In genomic region chr9:36637491-36638270, GRCh38 we compare ENCODE assay signal across 13 cellular contexts.
DNase-seq lines count a peak whose midpoint lies in the region; ATAC-seq and TF ChIP-seq lines count a peak whose summit lies in the region.
"Had no signal": no experiment of that assay in that cellular context is flagged by ENCODE, and none has a peak within 500 bp of the region (broad histone marks: within the 10 kb centered on the region; RNA-seq: fewer than 3 reads in every experiment).

No MANE protein-coding gene starts in this region.

- no peaks in the 10 kb centered on the region for H3K36me3 ChIP-seq in effector memory CD4-positive, alpha-beta T cell (ENCODE audit: control insufficient read depth, insufficient read depth, low read length)
- H3K36me3 ChIP-seq in psoas muscle (ENCODE audit: insufficient read depth in 1 of 2, low read depth in 1 of 2): no peaks in the 10 kb centered on the region

- peak; percentile 47 for TF ChIP-seq CTCF in GM10266 (IDR thresholded peaks at IDR 0.05; ENCODE audit: control insufficient read depth, insufficient read depth, low read depth, missing control alignments)
- TF ChIP-seq CTCF in LNCaP clone FGC (IDR thresholded peaks at IDR 0.05; ENCODE audit: control insufficient read depth, extremely low read depth, insufficient read depth): 0 out of 2 replicates have a peak, but pooled peaks have one; percentile 6
- peak; percentile 4 for TF ChIP-seq CTCF in astrocyte of the spinal cord (IDR thresholded peaks at IDR 0.05; ENCODE audit: low read depth, low read length)
- TF ChIP-seq CTCF in psoas muscle (IDR thresholded peaks at IDR 0.05): no peak

- no peak overlapping the region for H3K4me3 ChIP-seq in LNCaP clone FGC (ENCODE audit: low read depth, low read length)
- H3K4me3 ChIP-seq in astrocyte of the spinal cord (ENCODE audit: low read depth, low read length): no peak overlapping the region
- no peak overlapping the region for H3K4me3 ChIP-seq in effector memory CD4-positive, alpha-beta T cell (ENCODE audit: insufficient read depth, low read depth, low read length, poor library complexity, severe bottlenecking)
- H3K4me3 ChIP-seq in psoas muscle: no peak overlapping the region

- DNase-seq in GM10266 (ENCODE audit: extremely low spot score) (no peak), LNCaP clone FGC (ENCODE audit: low read depth) (no peak), astrocyte of the spinal cord (ENCODE audit: low read depth, low spot score) (no peak), lung microvascular endothelial cell (ENCODE audit: low read depth in 2 of 2) (peak; percentile 15 to 77), NCI-H1092 treated with DMSO at 0.1 percent for 48 hours (lab: John Stamatoyannopoulos, UW) (no peak), psoas muscle (no peak)
- no peak for DNase-seq in effector memory CD4-positive, alpha-beta T cell
- DNase-seq: activated effector memory CD4-positive, alpha-beta T cell treated with anti-CD3 and anti-CD28 coated beads, Interleukin-2, amount 50 U/mL, for 16 hours; C1 segment of cervical spinal cord; EL; kidney glomerular epithelial cell; OCI-M1 had no signal

- 85 to 93% (median 88%) methylated on average over 2 of the region's 2 CpGs for WGBS in psoas muscle, 3 donors

- intact Hi-C loops in psoas muscle (cut with DNase I): no loop called here

- H3K9me3 ChIP-seq in effector memory CD4-positive, alpha-beta T cell (ENCODE audit: control insufficient read depth, low read length): no peaks in the 10 kb centered on the region
- H3K9me3 ChIP-seq in psoas muscle: no peaks in the 10 kb centered on the region

- in situ Hi-C loops in astrocyte of the spinal cord (cut with HindIII; ENCODE audit: low sequenced_read_pairs): no loop called here

- H3K4me1 ChIP-seq in effector memory CD4-positive, alpha-beta T cell (ENCODE audit: control insufficient read depth, insufficient read depth, low read length, poor library complexity, severe bottlenecking): no peaks in the 10 kb centered on the region
- H3K4me1 ChIP-seq in psoas muscle: no peaks in the 10 kb centered on the region

- H3K27ac ChIP-seq in effector memory CD4-positive, alpha-beta T cell (ENCODE audit: insufficient read depth, low read length, poor library complexity, severe bottlenecking): no peak overlapping the region
- H3K27ac ChIP-seq in psoas muscle: no peak overlapping the region

- no peaks in the 10 kb centered on the region for H3K27me3 ChIP-seq in effector memory CD4-positive, alpha-beta T cell (replicated peaks; ENCODE audit: control insufficient read depth, insufficient read depth, low read length, poor library complexity, severe bottlenecking)
- H3K27me3 ChIP-seq in psoas muscle (ENCODE audit: insufficient read depth in 3 of 3, low read length in 2 of 3): no peaks in the 10 kb centered on the region

- ATAC-seq in HG03354 (IDR thresholded peaks at IDR 0.05; ENCODE audit: poor library complexity, severe bottlenecking, unreplicated experiment): no peak
- ATAC-seq in psoas muscle: no peak

Comparison
In these comparisons a context has a peak if more than half of its experiments do, and no peak if none do; other contexts are left out.
1. DNase-seq: peak in lung microvascular endothelial cell (2 of 2); none in GM10266 (single experiment), LNCaP clone FGC (single experiment), astrocyte of the spinal cord (single experiment), effector memory CD4-positive, alpha-beta T cell (0 of 3), NCI-H1092 treated with DMSO at 0.1 percent for 48 hours (single experiment) and psoas muscle (0 of 2).